Comparison of ENCODE assay signal across 8 cellular contexts in the genomic region with DNA sequence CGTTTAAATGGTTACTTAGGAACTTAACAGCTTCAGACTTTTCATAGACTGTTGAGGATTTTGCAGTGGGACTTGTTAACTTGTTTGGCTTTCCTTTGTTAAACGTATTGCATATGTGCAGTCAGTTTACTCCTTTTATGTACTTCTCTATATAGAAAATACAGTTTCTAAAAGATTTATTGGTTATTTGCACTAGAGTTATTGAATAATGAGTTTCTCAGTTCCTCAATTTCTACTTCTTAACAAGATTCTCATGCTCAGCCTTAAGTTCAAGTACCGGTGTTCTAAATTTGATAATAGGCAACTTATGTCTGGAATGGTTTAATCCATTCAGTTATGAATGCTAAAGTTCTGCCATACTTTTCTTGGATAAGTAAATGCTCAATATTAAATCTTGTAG. TPM values are rescaled to one million over a fixed set of nuclear protein-coding genes. Genes with fewer than 3 reads are reported as not detected.
DNase-seq lines count a peak whose midpoint lies in the region; ATAC-seq and TF ChIP-seq lines count a peak whose summit lies in the region.

No MANE protein-coding gene starts in this region.

- DNase-seq in T-helper 2 cell treated with Interferon-gamma antibody and Interleukin-4, amounts not matched to agents 5 μg/mL and 100 μg/mL, for 36 hours (ENCODE audit: low spot score), result no peak
- DNase-seq in T-helper 2 cell (no peak), immature natural killer cell (no peak), suprapubic skin (ENCODE audit: low spot score in 2 of 2) (no peak), dermis blood vessel endothelial cell (no peak), cerebellar cortex (ENCODE audit: low spot score) (no peak)
- DNase-seq in activated CD8-positive, alpha-beta T cell treated with anti-CD3 and anti-CD28 coated beads, Interleukin-2, amount 10 ng/mL, durations not matched to agents 7 days and 5 days, result no peak

- CTCF ChIA-PET in activated CD8-positive, alpha-beta T cell treated with anti-CD3 and anti-CD28 coated beads, Interleukin-2, amount 10 ng/mL, durations not matched to agents 7 days and 5 days (lab: Charles Lee), result interaction anchor here (1.0 to 1.1 kb wide), 2 partner anchors 30 to 151 kb away, joined by 3 to 5 read pairs; partner anchors contain the start of gene TOMM20L

- H3K27ac ChIP-seq in suprapubic skin, result peak overlapping the region; percentile 97

- H3K27ac Mint-ChIP-seq in T-helper 2 cell treated with Interferon-gamma antibody and Interleukin-4, amounts not matched to agents 5 μg/mL and 100 μg/mL, for 36 hours, result peak overlapping the region; percentile 96
- H3K27ac Mint-ChIP-seq in activated CD8-positive, alpha-beta T cell treated with anti-CD3 and anti-CD28 coated beads, Interleukin-2, amount 10 ng/mL, durations not matched to agents 7 days and 5 days, result peak overlapping the region; percentile 99
- H3K27ac Mint-ChIP-seq in immature natural killer cell, result peak overlapping the region; percentile 94 to 99 (median 96)

- no peak for TF ChIP-seq CTCF in suprapubic skin (IDR thresholded peaks at IDR 0.05)

- peaks cover 13% of the 10 kb centered on the region for H3K36me3 ChIP-seq in suprapubic skin

- H3K4me3 Mint-ChIP-seq in T-helper 2 cell treated with Interferon-gamma antibody and Interleukin-4, amounts not matched to agents 5 μg/mL and 100 μg/mL, for 36 hours, result peak overlapping the region; percentile 88
- H3K4me3 Mint-ChIP-seq in activated CD8-positive, alpha-beta T cell treated with anti-CD3 and anti-CD28 coated beads, Interleukin-2, amount 10 ng/mL, durations not matched to agents 7 days and 5 days, result peak overlapping the region; percentile 92
- H3K4me3 Mint-ChIP-seq in immature natural killer cell, result peak overlapping the region; percentile 88 to 100 (median 96)

- peaks cover 33% of the 10 kb centered on the region for H3K4me1 ChIP-seq in suprapubic skin

- no peak for TF ChIP-seq POLR2A in suprapubic skin (IDR thresholded peaks at IDR 0.05)

- no peaks in the 10 kb centered on the region for H3K27me3 ChIP-seq in suprapubic skin

- no peaks in the 10 kb centered on the region for H3K9me3 ChIP-seq in suprapubic skin

- TF ChIP-seq EP300 in suprapubic skin (IDR thresholded peaks at IDR 0.05), result no peak

- no peaks in the 10 kb centered on the region for H3K9me3 Mint-ChIP-seq in T-helper 2 cell treated with Interferon-gamma antibody and Interleukin-4, amounts not matched to agents 5 μg/mL and 100 μg/mL, for 36 hours
- no peaks in the 10 kb centered on the region for H3K9me3 Mint-ChIP-seq in activated CD8-positive, alpha-beta T cell treated with anti-CD3 and anti-CD28 coated beads, Interleukin-2, amount 10 ng/mL, durations not matched to agents 7 days and 5 days (ENCODE audit: insufficient read depth)
- H3K9me3 Mint-ChIP-seq in immature natural killer cell, result no peaks in the 10 kb centered on the region

- POLR2A ChIA-PET in activated CD8-positive, alpha-beta T cell treated with anti-CD3 and anti-CD28 coated beads, Interleukin-2, amount 10 ng/mL, durations not matched to agents 7 days and 5 days (lab: Charles Lee), result interaction anchor here (0.7 to 2.5 kb wide), 8 partner anchors 19 to 53 kb away, joined by 3 to 41 read pairs (median 4); partner anchors contain the start of genes ACTR10 and ARID4A

- peak overlapping the region; percentile 81 for H3K4me3 ChIP-seq in suprapubic skin

- no peak for ATAC-seq in activated CD8-positive, alpha-beta T cell treated with anti-CD3 and anti-CD28 coated beads, Interleukin-2, amount 10 ng/mL, durations not matched to agents 7 days and 5 days
- ATAC-seq in GM19023 (IDR thresholded peaks at IDR 0.05; ENCODE audit: unreplicated experiment), result no peak

- peaks cover 36% of the 10 kb centered on the region for H3K4me1 Mint-ChIP-seq in T-helper 2 cell treated with Interferon-gamma antibody and Interleukin-4, amounts not matched to agents 5 μg/mL and 100 μg/mL, for 36 hours (ENCODE audit: low read depth)
- H3K4me1 Mint-ChIP-seq in activated CD8-positive, alpha-beta T cell treated with anti-CD3 and anti-CD28 coated beads, Interleukin-2, amount 10 ng/mL, durations not matched to agents 7 days and 5 days (ENCODE audit: low read depth), result peaks cover 42% of the 10 kb centered on the region
- H3K4me1 Mint-ChIP-seq in immature natural killer cell, result peaks cover 48 to 56% of the 10 kb centered on the region in 2 donors

- peaks cover 19% of the 10 kb centered on the region for H3K36me3 Mint-ChIP-seq in T-helper 2 cell treated with Interferon-gamma antibody and Interleukin-4, amounts not matched to agents 5 μg/mL and 100 μg/mL, for 36 hours (ENCODE audit: low read depth)
- H3K36me3 Mint-ChIP-seq in activated CD8-positive, alpha-beta T cell treated with anti-CD3 and anti-CD28 coated beads, Interleukin-2, amount 10 ng/mL, durations not matched to agents 7 days and 5 days (ENCODE audit: low read depth), result peaks cover 30% of the 10 kb centered on the region
- peaks cover 0 to 5% (median 0%) of the 10 kb centered on the region in 3 donors for H3K36me3 Mint-ChIP-seq in immature natural killer cell

- no peaks in the 10 kb centered on the region for H3K27me3 Mint-ChIP-seq in T-helper 2 cell treated with Interferon-gamma antibody and Interleukin-4, amounts not matched to agents 5 μg/mL and 100 μg/mL, for 36 hours (ENCODE audit: low read depth)
- no peaks in the 10 kb centered on the region for H3K27me3 Mint-ChIP-seq in activated CD8-positive, alpha-beta T cell treated with anti-CD3 and anti-CD28 coated beads, Interleukin-2, amount 10 ng/mL, durations not matched to agents 7 days and 5 days (ENCODE audit: low read depth)
- H3K27me3 Mint-ChIP-seq in immature natural killer cell (ENCODE audit: low read depth in 3 of 3), result peaks cover 9 to 10% (median 10%) of the 10 kb centered on the region in 3 donors

- 1% methylated on average over 3 of the region's 3 CpGs for WGBS in suprapubic skin

RNA-seq across cellular contexts. Expression of gene PSMA3, which starts 0.9 kb away (rescaled TPM):
- 100 to 1,000 TPM; 257 to 275 TPM for total RNA-seq in activated CD8-positive, alpha-beta T cell treated with anti-CD3 and anti-CD28 coated beads, Interleukin-2, amount 10 ng/mL, durations not matched to agents 7 days and 5 days
- 100 to 1,000 TPM; 133 to 258 (median 167) TPM for polyA plus RNA-seq in immature natural killer cell
- total RNA-seq in suprapubic skin (10 to 100 TPM; 78.4 to 92.2 (median 82.4) TPM), dermis blood vessel endothelial cell (102 and 157 TPM in 2 replicates)

RNA-seq across cellular contexts. Expression of gene ACTR10, which starts 45.6 kb away (rescaled TPM):
- total RNA-seq in activated CD8-positive, alpha-beta T cell treated with anti-CD3 and anti-CD28 coated beads, Interleukin-2, amount 10 ng/mL, durations not matched to agents 7 days and 5 days, result 10 to 100 TPM; 49.5 to 53.4 TPM
- polyA plus RNA-seq in immature natural killer cell, result 100 to 1,000 TPM in 2 of 3 donors, 10 to 100 TPM in 1; 81.7 to 137 (median 111) TPM
- total RNA-seq in suprapubic skin (10 to 100 TPM; 39.3 to 66.9 (median 54.8) TPM), dermis blood vessel endothelial cell (39.6 and 42.4 TPM in 2 replicates)

RNA-seq across cellular contexts. Expression of gene ARID4A, which starts 52.8 kb away (rescaled TPM):
- 10 to 100 TPM; 27.0 to 28.0 TPM for total RNA-seq in activated CD8-positive, alpha-beta T cell treated with anti-CD3 and anti-CD28 coated beads, Interleukin-2, amount 10 ng/mL, durations not matched to agents 7 days and 5 days
- polyA plus RNA-seq in immature natural killer cell, result 10 to 100 TPM in 2 of 3 donors, 1 to 10 TPM in 1; 2.6 to 29.9 (median 13.3) TPM
- total RNA-seq in suprapubic skin, result 10 to 100 TPM; 11.0 to 42.2 (median 14.4) TPM
- 15.9 and 17.9 TPM in 2 replicates for total RNA-seq in dermis blood vessel endothelial cell
